Comparison of ENCODE assay signal across 8 cellular contexts in the genomic region with DNA sequence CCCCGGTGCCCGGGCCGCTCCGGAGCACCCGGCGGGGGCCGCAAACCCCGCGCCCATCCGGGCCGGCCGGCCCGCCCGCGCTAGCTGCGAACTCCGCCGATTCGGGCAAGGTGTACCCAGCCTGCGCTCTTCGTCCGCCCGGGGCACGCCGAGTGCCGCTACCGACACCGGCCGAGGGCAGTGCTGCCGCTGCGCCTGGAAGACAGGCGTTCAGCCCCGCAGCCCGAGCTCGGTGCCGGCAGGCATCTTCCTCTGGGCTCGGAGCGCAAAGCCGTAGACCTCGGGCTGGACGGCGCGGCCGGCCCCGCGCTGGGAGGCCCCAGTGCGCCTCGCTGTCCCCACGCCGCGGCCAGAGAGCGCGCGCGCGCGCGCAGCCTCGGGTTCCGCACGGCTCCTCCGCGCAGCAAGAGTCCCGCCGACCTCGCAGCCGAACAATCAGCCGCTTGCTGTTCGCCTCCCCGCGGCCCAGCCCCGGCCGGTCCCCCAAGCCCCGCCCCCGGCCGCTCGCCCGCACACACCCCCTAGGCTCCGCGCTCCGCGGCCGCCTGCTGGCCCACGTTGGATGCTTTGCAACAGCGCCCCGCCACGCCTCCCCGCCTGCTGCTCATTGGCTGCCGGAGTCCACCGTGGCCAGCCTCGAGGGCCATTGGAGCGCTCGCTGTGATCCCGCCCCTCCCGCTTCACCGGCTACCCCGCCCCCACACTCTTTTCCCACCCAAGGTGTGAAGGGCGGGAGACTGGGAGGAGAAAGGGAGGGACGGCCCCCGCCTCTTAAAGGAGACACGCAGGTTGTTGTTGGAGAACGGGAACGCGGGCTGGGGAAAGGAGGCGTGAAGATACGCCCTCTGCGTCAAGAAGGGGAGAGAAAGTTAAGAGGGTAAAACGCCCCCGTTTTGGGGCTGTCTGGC. TPM values are rescaled to one million over a fixed set of nuclear protein-coding genes. Genes with fewer than 3 reads are reported as not detected.
A peak's percentile ranks its signal among the peaks of the same experiment; 100 is the strongest.
DNase-seq lines count a peak whose midpoint lies in the region; ATAC-seq, FAIRE-seq and TF ChIP-seq lines count a peak whose summit lies in the region.

A gene with protein sequence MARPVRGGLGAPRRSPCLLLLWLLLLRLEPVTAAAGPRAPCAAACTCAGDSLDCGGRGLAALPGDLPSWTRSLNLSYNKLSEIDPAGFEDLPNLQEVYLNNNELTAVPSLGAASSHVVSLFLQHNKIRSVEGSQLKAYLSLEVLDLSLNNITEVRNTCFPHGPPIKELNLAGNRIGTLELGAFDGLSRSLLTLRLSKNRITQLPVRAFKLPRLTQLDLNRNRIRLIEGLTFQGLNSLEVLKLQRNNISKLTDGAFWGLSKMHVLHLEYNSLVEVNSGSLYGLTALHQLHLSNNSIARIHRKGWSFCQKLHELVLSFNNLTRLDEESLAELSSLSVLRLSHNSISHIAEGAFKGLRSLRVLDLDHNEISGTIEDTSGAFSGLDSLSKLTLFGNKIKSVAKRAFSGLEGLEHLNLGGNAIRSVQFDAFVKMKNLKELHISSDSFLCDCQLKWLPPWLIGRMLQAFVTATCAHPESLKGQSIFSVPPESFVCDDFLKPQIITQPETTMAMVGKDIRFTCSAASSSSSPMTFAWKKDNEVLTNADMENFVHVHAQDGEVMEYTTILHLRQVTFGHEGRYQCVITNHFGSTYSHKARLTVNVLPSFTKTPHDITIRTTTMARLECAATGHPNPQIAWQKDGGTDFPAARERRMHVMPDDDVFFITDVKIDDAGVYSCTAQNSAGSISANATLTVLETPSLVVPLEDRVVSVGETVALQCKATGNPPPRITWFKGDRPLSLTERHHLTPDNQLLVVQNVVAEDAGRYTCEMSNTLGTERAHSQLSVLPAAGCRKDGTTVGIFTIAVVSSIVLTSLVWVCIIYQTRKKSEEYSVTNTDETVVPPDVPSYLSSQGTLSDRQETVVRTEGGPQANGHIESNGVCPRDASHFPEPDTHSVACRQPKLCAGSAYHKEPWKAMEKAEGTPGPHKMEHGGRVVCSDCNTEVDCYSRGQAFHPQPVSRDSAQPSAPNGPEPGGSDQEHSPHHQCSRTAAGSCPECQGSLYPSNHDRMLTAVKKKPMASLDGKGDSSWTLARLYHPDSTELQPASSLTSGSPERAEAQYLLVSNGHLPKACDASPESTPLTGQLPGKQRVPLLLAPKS (minus strand): TSS at position 448 of the 908 bp plus-strand sequence. CDS start 615 bp downstream, outside the sequence.

- FAIRE-seq in GM12892 (lab: Jason Lieb, UNC) = peak; percentile 97

- H3K9me3 ChIP-seq in right atrium auricular region (no peaks in the 10 kb centered on the region), psoas muscle (no peaks in the 10 kb centered on the region)

- intact Hi-C loops in psoas muscle (cut with DNase I) = loop anchor here (5.0 to 10.0 kb wide), 4 partner anchors 114 to 316 kb away; no protein-coding TSS in a partner anchor

- H3K4me1 ChIP-seq in right atrium auricular region (peaks cover 0 to 32% of the 10 kb centered on the region in 2 donors), psoas muscle (peaks cover 24% of the 10 kb centered on the region), urinary bladder (ENCODE audit: insufficient read depth) (peaks cover 1% of the 10 kb centered on the region)

- DNase-seq in GM12892 (ENCODE audit: insufficient read length) = peak; percentile 84
- DNase-seq in NCI-H146 treated with DMSO at 0.1 percent for 48 hours (lab: John Stamatoyannopoulos, UW; ENCODE audit: unreplicated experiment) = peak; percentile 91
- peak; percentile 97 to 99 (median 98) for DNase-seq in T-helper 2 cell
- DNase-seq in right atrium auricular region (ENCODE audit: low spot score) = peak; percentile 99
- DNase-seq in psoas muscle = peak; percentile 100

- H3K4me3 ChIP-seq in right atrium auricular region = peak within 1 kb of the TSS; percentile 93 to 95
- peak within 1 kb of the TSS; percentile 97 for H3K4me3 ChIP-seq in psoas muscle
- H3K4me3 ChIP-seq in urinary bladder (ENCODE audit: low read depth, low read length) = peak within 1 kb of the TSS; percentile 94

- peak within 1 kb of the TSS; percentile 83 for H3K27ac ChIP-seq in angular gyrus (ENCODE audit: low read depth, low read length)
- H3K27ac ChIP-seq in right atrium auricular region = peak within 1 kb of the TSS; percentile 95 to 98
- H3K27ac ChIP-seq in psoas muscle = peak within 1 kb of the TSS; percentile 95
- peak within 1 kb of the TSS; percentile 49 for H3K27ac ChIP-seq in urinary bladder (ENCODE audit: low read depth)

- peak; percentile 85 for TF ChIP-seq POLR2A in GM12892 (IDR thresholded peaks at IDR 0.05; ENCODE audit: low read depth, low read length)

- H3K27me3 ChIP-seq in right atrium auricular region (no peaks in the 10 kb centered on the region), psoas muscle (ENCODE audit: insufficient read depth in 3 of 3, low read length in 2 of 3) (no peaks in the 10 kb centered on the region)

- ATAC-seq in HG02852 (IDR thresholded peaks at IDR 0.05; ENCODE audit: unreplicated experiment) (peak; percentile 97), psoas muscle (peak; percentile 95 to 99 (median 95))

- no peaks in the 10 kb centered on the region for H3K36me3 ChIP-seq in right atrium auricular region
- H3K36me3 ChIP-seq in psoas muscle (ENCODE audit: insufficient read depth in 1 of 2, low read depth in 1 of 2) = no peaks in the 10 kb centered on the region
- no peaks in the 10 kb centered on the region for H3K36me3 ChIP-seq in urinary bladder (ENCODE audit: insufficient read depth)

- 0 to 1% (median 1%) methylated on average over 58 to 109 of the region's 109 CpGs for WGBS in psoas muscle, 3 donors
- under 1% methylated on average over 106 of the region's 109 CpGs for WGBS in urinary bladder

- TF ChIP-seq CTCF in right atrium auricular region (IDR thresholded peaks at IDR 0.05) (peak; percentile 18 to 43), psoas muscle (IDR thresholded peaks at IDR 0.05) (peak; percentile 20)

RNA-seq across cellular contexts. Expression of the gene that starts here (rescaled TPM):
- 7.9 TPM for polyA plus RNA-seq in GM12892 (2012; ENCODE audit: missing spikeins)
- total RNA-seq in right atrium auricular region (100 to 1,000 TPM; 147 to 179 TPM), psoas muscle (100 to 1,000 TPM in 1 of 4 donors, 10 to 100 TPM in 3; 41.1 to 119 (median 49.8) TPM), urinary bladder (29.2 TPM)
- polyA plus RNA-seq in psoas muscle (10 to 100 TPM in 2 of 3 donors, 1 to 10 TPM in 1; 9.8 to 29.4 (median 29.0) TPM), urinary bladder (23.4 TPM)

Comparison
In these comparisons a context has a peak if more than half of its experiments do, and no peak if none do; other contexts are left out.
1. Peak in every context shown above with its lines: DNase-seq, ATAC-seq, H3K4me3 ChIP-seq and H3K27ac ChIP-seq.